1 cellular context compared by ENCODE assay signal in genomic region chr10:112562803-112563663, GRCh38.
TF ChIP-seq lines count a peak whose summit lies in the region.

No MANE protein-coding gene starts in this region.

TF ChIP-seq in HepG2, 621 proteins besides CTCF, POLR2A, EP300 and RAD21 (continued from another document and continues in another):
- no peak; the same call in 1 of the 2 replicates for TF ChIP-seq ZBTB43 (CRISPR knock-in tag; conservative IDR thresholded peaks at IDR 0.05)
- TF ChIP-seq EEA1 (CRISPR knock-in tag; IDR thresholded peaks at IDR 0.05; ENCODE audit: borderline replicate concordance) = no peak
- no peak for TF ChIP-seq NFE2 (CRISPR knock-in tag; IDR thresholded peaks at IDR 0.05)
- TF ChIP-seq ZNF737 (CRISPR knock-in tag; IDR thresholded peaks at IDR 0.05; ENCODE audit: borderline replicate concordance) = no peak
- no peak for TF ChIP-seq ZNF407 (CRISPR knock-in tag; IDR thresholded peaks at IDR 0.05; ENCODE audit: not compliant biosample characterization)
- TF ChIP-seq JUN (CRISPR knock-in tag; IDR thresholded peaks at IDR 0.05) = no peak
- TF ChIP-seq MED13 (CRISPR knock-in tag; IDR thresholded peaks at IDR 0.05) = no peak
- 0 out of 2 replicates have a peak, but pooled peaks have one; percentile 41 for TF ChIP-seq ZFP36L1 (CRISPR knock-in tag; IDR thresholded peaks at IDR 0.05)
- TF ChIP-seq ZNF644 (CRISPR knock-in tag; IDR thresholded peaks at IDR 0.05; ENCODE audit: low read depth) = peak; percentile 86
- no peak for TF ChIP-seq CHD2 (IDR thresholded peaks at IDR 0.05; ENCODE audit: low read depth, low read length)
- TF ChIP-seq ZNF318 (CRISPR knock-in tag; IDR thresholded peaks at IDR 0.05) = no peak
- no peak for TF ChIP-seq ZSCAN21 (CRISPR knock-in tag; IDR thresholded peaks at IDR 0.05; ENCODE audit: borderline replicate concordance)
- no peak for TF ChIP-seq ZNF383 (CRISPR knock-in tag; IDR thresholded peaks at IDR 0.05; ENCODE audit: borderline replicate concordance)
- peak; percentile 74 for TF ChIP-seq ZNF24 (IDR thresholded peaks at IDR 0.05)
- TF ChIP-seq HBP1 (CRISPR knock-in tag; IDR thresholded peaks at IDR 0.05; ENCODE audit: low read depth) = no peak; the same call in 1 of the 2 replicates
- no peak for TF ChIP-seq GMEB2 (CRISPR knock-in tag; IDR thresholded peaks at IDR 0.05; ENCODE audit: low read depth)
- TF ChIP-seq BHLHE40 (IDR thresholded peaks at IDR 0.05; ENCODE audit: low read length) = peak; percentile 44; the same call in 1 of the 2 replicates
- TF ChIP-seq BATF2 (CRISPR knock-in tag; IDR thresholded peaks at IDR 0.05) = no peak
- TF ChIP-seq AFF4 (CRISPR knock-in tag; IDR thresholded peaks at IDR 0.05) = no peak
- TF ChIP-seq NAIF1 (CRISPR knock-in tag; IDR thresholded peaks at IDR 0.05; ENCODE audit: borderline replicate concordance) = no peak
- TF ChIP-seq ZSCAN20 (CRISPR knock-in tag; IDR thresholded peaks at IDR 0.05; ENCODE audit: borderline replicate concordance) = no peak
- TF ChIP-seq KLF11 (CRISPR knock-in tag; IDR thresholded peaks at IDR 0.05) = no peak
- TF ChIP-seq SOX13 (IDR thresholded peaks at IDR 0.05) = peak; percentile 95
- peak in 1 of 2 experiments; percentile 100; a peak in 2 of 4 replicates for TF ChIP-seq SOX13 (CRISPR knock-in tag; conservative IDR thresholded peaks at IDR 0.05 in 1 of 2, IDR thresholded peaks at IDR 0.05 in 1 of 2)
- TF ChIP-seq NR2F1 (CRISPR knock-in tag; IDR thresholded peaks at IDR 0.05) = no peak
- TF ChIP-seq TCF7 (IDR thresholded peaks at IDR 0.05; ENCODE audit: low read depth) = peak; percentile 74
